Comparison of ENCODE assay signal across 21 cellular contexts in genomic region chr6:32659856-32660595, GRCh38. TPM values are rescaled to one million over a fixed set of nuclear protein-coding genes. Genes with fewer than 3 reads are reported as not detected.
DNase-seq lines count a peak whose midpoint lies in the region; ATAC-seq and TF ChIP-seq lines count a peak whose summit lies in the region.
"Had no signal": no experiment of that assay in that cellular context is flagged by ENCODE, and none has a peak within 500 bp of the region (broad histone marks: within the 10 kb centered on the region; RNA-seq: fewer than 3 reads in every experiment).

No MANE protein-coding gene starts in this region.

- DNase-seq in T-helper 17 cell (no peak), SHP77 (lab: John Stamatoyannopoulos, UW) (no peak), cerebellar nuclear complex (lab: John Stamatoyannopoulos, UW) (no peak), esophagus muscularis mucosa (ENCODE audit: extremely low spot score) (no peak)
- DNase-seq in activated effector memory CD4-positive, alpha-beta T cell treated with Interleukin-2 at 50 U/mL for 16 hours: no peak
- DNase-seq: activated CD8-positive, alpha-beta memory T cell treated with anti-CD3 and anti-CD28 coated beads, Interleukin-2, amount 50 U/mL, for 48 hours; adrenal gland; cortex of kidney; DND-41; left cardiac atrium; MG63; NCI-H2171 treated with DMSO at 0.1 percent for 48 hours; NK-92 treated with Interleukin-12 subunit alpha and Interleukin-12 subunit beta, amount 100 ng/mL, for 24 hours; retina; uterus had no signal

- no peak overlapping the region for H3K4me3 Mint-ChIP-seq in T-helper 17 cell

- no peaks in the 10 kb centered on the region for H3K9me3 ChIP-seq in BLaER1 treated with 17β-estradiol and CSF1 and Interleukin-3, amounts not matched to agents 10 nM and 100 nM (replicated peaks in 1 of 11)
- H3K9me3 ChIP-seq in T-helper 17 cell (ENCODE audit: control insufficient read depth, low read length, poor library complexity, severe bottlenecking) (no peaks in the 10 kb centered on the region), esophagus muscularis mucosa (no peaks in the 10 kb centered on the region)
- H3K9me3 ChIP-seq: adrenal gland, MG63, SJSA1, uterus had no signal

- intact Hi-C loops in esophagus muscularis mucosa (cut with DNase I): no loop called here

- H3K4me1 ChIP-seq in BLaER1 treated with 17β-estradiol and CSF1 and Interleukin-3, amounts not matched to agents 10 nM and 100 nM: peaks cover 0 to 5% (median 4%) of the 10 kb centered on the region in 10 experiments; a peak in 9 of 20 replicates
- H3K4me1 ChIP-seq in esophagus muscularis mucosa: no peaks in the 10 kb centered on the region
- H3K4me1 ChIP-seq: adrenal gland, SJSA1, uterus had no signal

- H3K27me3 Mint-ChIP-seq in T-helper 17 cell: no peaks in the 10 kb centered on the region

- WGBS in esophagus muscularis mucosa: 35% methylated on average over 4 of the region's 4 CpGs

- peaks cover 12% of the 10 kb centered on the region for H3K4me1 Mint-ChIP-seq in T-helper 17 cell

- no peak overlapping the region for H3K9ac ChIP-seq in BLaER1 treated with 17β-estradiol and CSF1 and Interleukin-3, amounts not matched to agents 10 nM and 100 nM

- no peak overlapping the region for H3K27ac ChIP-seq in BLaER1 treated with 17β-estradiol and CSF1 and Interleukin-3, amounts not matched to agents 10 nM and 100 nM
- H3K27ac ChIP-seq in esophagus muscularis mucosa (replicated peaks in 1 of 4): no peak overlapping the region
- H3K27ac ChIP-seq: adrenal gland, SJSA1, uterus had no signal

- no peaks in the 10 kb centered on the region for H3K36me3 ChIP-seq in BLaER1 treated with 17β-estradiol and CSF1 and Interleukin-3, amounts not matched to agents 10 nM and 100 nM
- H3K36me3 ChIP-seq in esophagus muscularis mucosa: no peaks in the 10 kb centered on the region
- H3K36me3 ChIP-seq: adrenal gland, MG63, SJSA1, uterus had no signal

- peaks cover 0 to 5% (median 4%) of the 10 kb centered on the region in 11 experiments; a peak in 13 of 22 replicates for H3K27me3 ChIP-seq in BLaER1 treated with 17β-estradiol and CSF1 and Interleukin-3, amounts not matched to agents 10 nM and 100 nM
- H3K27me3 ChIP-seq in esophagus muscularis mucosa: no peaks in the 10 kb centered on the region
- H3K27me3 ChIP-seq: adrenal gland, MG63, uterus had no signal

- TF ChIP-seq EP300 in esophagus muscularis mucosa (IDR thresholded peaks at IDR 0.05): no peak

- ATAC-seq in GM19043 (IDR thresholded peaks at IDR 0.05; ENCODE audit: low read depth, unreplicated experiment): peak; percentile 57
- peak; percentile 44 for ATAC-seq in HG02981 (IDR thresholded peaks at IDR 0.05; ENCODE audit: unreplicated experiment)
- ATAC-seq in T-helper 17 cell: no peak
- ATAC-seq: esophagus mucosa, left cardiac atrium had no signal

- H3K36me3 Mint-ChIP-seq in T-helper 17 cell (ENCODE audit: low read depth): peaks cover 4% of the 10 kb centered on the region

- no peak for TF ChIP-seq CTCF in esophagus muscularis mucosa (IDR thresholded peaks at IDR 0.05)

- TF ChIP-seq POLR2A in esophagus muscularis mucosa (IDR thresholded peaks at IDR 0.05; ENCODE audit: low read depth): no peak

- peak overlapping the region in 6 of 11 experiments; percentile 26 to 38 (median 32); a peak in 6 of 22 replicates for H3K4me2 ChIP-seq in BLaER1 treated with 17β-estradiol and CSF1 and Interleukin-3, amounts not matched to agents 10 nM and 100 nM

- peak overlapping the region; percentile 67 for H3K27ac Mint-ChIP-seq in T-helper 17 cell

- no peaks in the 10 kb centered on the region for H4K20me1 ChIP-seq in BLaER1 treated with 17β-estradiol and CSF1 and Interleukin-3, amounts not matched to agents 10 nM and 100 nM

- H3K4me3 ChIP-seq in BLaER1 treated with 17β-estradiol and CSF1 and Interleukin-3, amounts not matched to agents 10 nM and 100 nM: no peak overlapping the region
- no peak overlapping the region for H3K4me3 ChIP-seq in esophagus muscularis mucosa
- H3K4me3 ChIP-seq: adrenal gland, MG63, SJSA1, uterus had no signal

RNA-seq across cellular contexts. Expression of gene HLA-DQB1, which starts 6.4 kb away (rescaled TPM):
- total RNA-seq in T-helper 17 cell (10 to 100 TPM; 15.7 to 16.2 TPM), esophagus muscularis mucosa (1 to 10 TPM in 2 of 4 donors, under 1 TPM in 1, not detected in 1; 0.71 to 5.8 (median 4.8) TPM)
- total RNA-seq: myocyte, SJSA1 had no signal

RNA-seq across cellular contexts. Expression of gene HLA-DQA1, which starts 22.8 kb away (rescaled TPM):
- total RNA-seq in T-helper 17 cell: 10 to 100 TPM; 18.2 to 21.5 TPM
- total RNA-seq in esophagus muscularis mucosa: 1 to 10 TPM in 3 of 4 donors, under 1 TPM in 1; 0.97 to 8.4 (median 5.1) TPM
- total RNA-seq: myocyte, SJSA1 had no signal
